ENCODE assay signal across 9 cellular contexts in genomic region chr6:26576929-26577719, GRCh38. TPM values are rescaled to one million over a fixed set of nuclear protein-coding genes. Genes with fewer than 3 reads are reported as not detected.
DNase-seq lines count a peak whose midpoint lies in the region; ATAC-seq, FAIRE-seq and TF ChIP-seq lines count a peak whose summit lies in the region.
"Had no signal": no experiment of that assay in that cellular context is flagged by ENCODE, and none has a peak within 500 bp of the region (broad histone marks: within the 10 kb centered on the region; RNA-seq: fewer than 3 reads in every experiment).

No MANE protein-coding gene starts in this region.

- H3K27ac ChIP-seq in astrocyte (ENCODE audit: low read depth, low read length) (no peak overlapping the region), iPS-20b (ENCODE audit: low read length) (no peak overlapping the region)
- H3K27ac ChIP-seq: 22Rv1 had no signal

- H3K4me2 ChIP-seq in astrocyte (ENCODE audit: low read length), result peak overlapping the region; percentile 94

- H3K9ac ChIP-seq in astrocyte (ENCODE audit: low read length), result peak overlapping the region; percentile 57
- H3K9ac ChIP-seq in iPS-20b (ENCODE audit: low read depth, low read length), result peak overlapping the region; percentile 38; the same call in 1 of the 2 replicates

- H3K9me3 ChIP-seq in astrocyte (ENCODE audit: insufficient read depth, low read depth, low read length), result no peaks in the 10 kb centered on the region
- no peaks in the 10 kb centered on the region for H3K9me3 ChIP-seq in iPS-20b (ENCODE audit: insufficient read depth, low read depth, low read length)

- no peaks in the 10 kb centered on the region for H3K4me1 Mint-ChIP-seq in astrocyte (ENCODE audit: low read depth, unreplicated experiment)

- peaks cover 3% of the 10 kb centered on the region for H3K4me1 ChIP-seq in astrocyte (ENCODE audit: insufficient read depth, low read length)
- no peaks in the 10 kb centered on the region for H3K4me1 ChIP-seq in iPS-20b (ENCODE audit: insufficient read depth, low read length)

- no peaks in the 10 kb centered on the region for H3K36me3 Mint-ChIP-seq in astrocyte (ENCODE audit: low read depth, unreplicated experiment)

- peak overlapping the region; percentile 66 for H3K4me3 ChIP-seq in astrocyte (ENCODE audit: insufficient read depth, low read depth, low read length)
- peak overlapping the region; percentile 85 for H3K4me3 ChIP-seq in iPS-20b (ENCODE audit: low read length)

- peaks cover 2% of the 10 kb centered on the region for H3K27me3 ChIP-seq in astrocyte (ENCODE audit: insufficient read depth, low read length)
- H3K27me3 ChIP-seq in iPS-20b (ENCODE audit: insufficient read depth, low read length), result peaks cover 29% of the 10 kb centered on the region

- H3K36me3 ChIP-seq in astrocyte (ENCODE audit: insufficient read depth, low read length), result no peaks in the 10 kb centered on the region
- no peaks in the 10 kb centered on the region for H3K36me3 ChIP-seq in iPS-20b (ENCODE audit: insufficient read depth, low read depth, low read length)

- no peak for FAIRE-seq in astrocyte (lab: Jason Lieb, UNC)

- peak; percentile 51 for DNase-seq in DMS53 (lab: John Stamatoyannopoulos, UW)
- no peak for DNase-seq in DMS53 treated with DMSO at 0.1 percent for 48 hours (lab: John Stamatoyannopoulos, UW; ENCODE audit: unreplicated experiment)
- peak; percentile 72 for DNase-seq in SKM-1 treated with dmso at 0.1 percent for 144 hours (lab: John Stamatoyannopoulos, UW; ENCODE audit: unreplicated experiment)
- peak; percentile 63 for DNase-seq in astrocyte (ENCODE audit: low read depth)
- DNase-seq in stimulated activated CD4-positive, alpha-beta T cell treated with anti-CD3 and anti-CD28 coated beads, Interleukin-1b, Interleukin-23, amount 100 ng/mL, for 4 hours (ENCODE audit: low read depth in 2 of 2), result peak; percentile 67 to 68

- peak overlapping the region; percentile 51 for H3K27ac Mint-ChIP-seq in astrocyte (ENCODE audit: unreplicated experiment)

- H3K4me3 Mint-ChIP-seq in astrocyte (ENCODE audit: unreplicated experiment), result peak overlapping the region; percentile 90

- peaks cover 10% of the 10 kb centered on the region for H3K9me3 Mint-ChIP-seq in astrocyte (ENCODE audit: unreplicated experiment)

- H4K20me1 ChIP-seq in astrocyte (ENCODE audit: insufficient read depth, low read length), result no peaks in the 10 kb centered on the region

- H3K79me2 ChIP-seq in astrocyte (ENCODE audit: insufficient read depth, low read length), result no peaks in the 10 kb centered on the region

- ATAC-seq in GM19455 (IDR thresholded peaks at IDR 0.05; ENCODE audit: unreplicated experiment) (no peak), HG03460 (IDR thresholded peaks at IDR 0.05; ENCODE audit: unreplicated experiment) (no peak)

- no peak for TF ChIP-seq CTCF in astrocyte (IDR thresholded peaks at IDR 0.05; ENCODE audit: insufficient read depth, low read depth, low read length)

- H3K27me3 Mint-ChIP-seq in astrocyte (ENCODE audit: low read depth, unreplicated experiment), result peaks cover 11% of the 10 kb centered on the region

- H2AFZ ChIP-seq in astrocyte (ENCODE audit: low read depth, low read length), result peak overlapping the region; percentile 77

RNA-seq across cellular contexts. Expression of gene ABT1, which starts 19.6 kb away (rescaled TPM):
- 17.1 and 17.3 TPM in 2 replicates for total RNA-seq in astrocyte

RNA-seq across cellular contexts. Expression of gene HMGN4, which starts 39.0 kb away (rescaled TPM):
- total RNA-seq in astrocyte, result 46.2 and 49.4 TPM in 2 replicates
